ENCODE assay signal across 12 cellular contexts in the genomic region with DNA sequence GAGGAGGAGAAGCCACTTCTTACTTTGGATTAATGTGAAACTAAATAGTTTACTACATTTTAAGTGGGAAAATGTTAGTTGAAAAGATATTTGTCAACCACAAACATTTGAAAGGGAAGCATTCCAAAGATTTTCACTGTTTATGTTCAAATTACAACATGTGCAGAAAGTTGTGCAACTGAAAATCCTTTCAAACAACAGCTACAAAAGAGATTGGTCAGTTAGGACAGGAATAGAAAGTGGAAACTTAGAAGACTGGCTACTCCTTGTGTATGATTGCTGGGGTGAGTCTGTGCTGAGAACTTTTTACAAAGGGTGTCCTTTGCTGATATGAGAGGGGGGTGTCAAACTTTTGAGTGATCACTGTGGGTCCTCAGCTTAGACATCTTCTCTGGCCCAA.
A peak's percentile ranks its signal among the peaks of the same experiment; 100 is the strongest.
DNase-seq lines count a peak whose midpoint lies in the region; TF ChIP-seq lines count a peak whose summit lies in the region.
"Had no signal": no experiment of that assay in that cellular context is flagged by ENCODE, and none has a peak within 500 bp of the region (broad histone marks: within the 10 kb centered on the region; RNA-seq: fewer than 3 reads in every experiment).

No MANE protein-coding gene starts in this region.

- in situ Hi-C loops in astrocyte of the spinal cord (cut with HindIII; ENCODE audit: low sequenced_read_pairs), result no loop called here

- H3K27ac ChIP-seq in hepatocyte (peak overlapping the region; percentile 33), smooth muscle cell (ENCODE audit: low read depth) (peak overlapping the region; percentile 94)
- H3K27ac ChIP-seq: HL-60, SJCRH30 had no signal

- no peaks in the 10 kb centered on the region for H3K9me2 ChIP-seq in hepatocyte (replicated peaks; ENCODE audit: insufficient read depth)

- no peaks in the 10 kb centered on the region for H3K9me3 ChIP-seq in hepatocyte (ENCODE audit: low read depth)
- no peaks in the 10 kb centered on the region for H3K9me3 ChIP-seq in smooth muscle cell (replicated peaks; ENCODE audit: low read depth)
- H3K9me3 ChIP-seq: SJCRH30 had no signal

- peaks cover 59% of the 10 kb centered on the region for H3F3A ChIP-seq in smooth muscle cell (ENCODE audit: low read depth)

- H2AFZ ChIP-seq in hepatocyte (no peak overlapping the region), smooth muscle cell (ENCODE audit: low read depth) (no peak overlapping the region)

- H4K20me1 ChIP-seq in hepatocyte (ENCODE audit: insufficient read depth, poor library complexity, severe bottlenecking) (no peaks in the 10 kb centered on the region), smooth muscle cell (ENCODE audit: low read depth) (no peaks in the 10 kb centered on the region)

- H3K4me3 ChIP-seq in astrocyte of the spinal cord (ENCODE audit: low read depth, low read length) (no peak overlapping the region), hepatocyte (no peak overlapping the region), smooth muscle cell (peak overlapping the region; percentile 20)
- H3K4me3 ChIP-seq: SJCRH30 had no signal

- no peak for TF ChIP-seq CTCF in astrocyte of the spinal cord (IDR thresholded peaks at IDR 0.05; ENCODE audit: low read depth, low read length)
- no peak for TF ChIP-seq CTCF in hepatocyte (IDR thresholded peaks at IDR 0.05; ENCODE audit: poor library complexity)
- no peak for TF ChIP-seq CTCF in smooth muscle cell (IDR thresholded peaks at IDR 0.05; ENCODE audit: borderline replicate concordance, insufficient read depth, poor library complexity, severe bottlenecking)

- H3K9ac ChIP-seq in smooth muscle cell (ENCODE audit: low read depth), result no peak overlapping the region

- DNase-seq in GM03348 (ENCODE audit: low spot score) (peak; percentile 66), astrocyte of the spinal cord (ENCODE audit: low read depth, low spot score) (peak; percentile 80), hepatocyte (ENCODE audit: low spot score) (peak; percentile 38), smooth muscle cell (lab: John Stamatoyannopoulos, UW; ENCODE audit: unreplicated experiment) (no peak), hypothalamus (lab: John Stamatoyannopoulos, UW) (no peak), HK-2 (ENCODE audit: unreplicated experiment) (no peak), SKM-1 treated with dmso at 0.1 percent for 144 hours (lab: John Stamatoyannopoulos, UW; ENCODE audit: unreplicated experiment) (no peak)
- DNase-seq in stimulated activated CD8-positive, alpha-beta memory T cell treated with anti-CD3 and anti-CD28 coated beads, Interleukin-4, amount 100 ng/mL, for 48 hours, result no peak
- DNase-seq: activated CD4-positive, alpha-beta T cell treated with anti-CD3 and anti-CD28 coated beads, Interleukin-2, amount 50 U/mL, for 1 hour; NCI-H187 treated with DMSO at 0.1 percent for 48 hours; SJCRH30 had no signal

- H3K79me2 ChIP-seq in hepatocyte (no peaks in the 10 kb centered on the region), smooth muscle cell (ENCODE audit: low read depth) (peaks cover 4% of the 10 kb centered on the region)

- H3K4me2 ChIP-seq in hepatocyte, result peak overlapping the region; percentile 24
- H3K4me2 ChIP-seq in smooth muscle cell, result peak overlapping the region; percentile 69

- H3K27me3 ChIP-seq in hepatocyte, result no peaks in the 10 kb centered on the region
- H3K27me3 ChIP-seq in smooth muscle cell (ENCODE audit: low read depth), result no peaks in the 10 kb centered on the region
- H3K27me3 ChIP-seq: SJCRH30 had no signal

- H3K4me1 ChIP-seq in hepatocyte (ENCODE audit: insufficient read depth), result peaks cover 30% of the 10 kb centered on the region
- H3K4me1 ChIP-seq in smooth muscle cell (ENCODE audit: low read depth), result peaks cover 27% of the 10 kb centered on the region

- H3K36me3 ChIP-seq in hepatocyte (replicated peaks; ENCODE audit: insufficient read depth, low read depth) (no peaks in the 10 kb centered on the region), smooth muscle cell (ENCODE audit: low read depth) (no peaks in the 10 kb centered on the region)
- H3K36me3 ChIP-seq: SJCRH30 had no signal

Comparison
In these comparisons a context has a peak if more than half of its experiments do, and no peak if none do; other contexts are left out.
1. DNase-seq: peak in GM03348 (single experiment), astrocyte of the spinal cord (single experiment) and hepatocyte (single experiment); none in smooth muscle cell (single experiment), hypothalamus (0 of 51), HK-2 (single experiment), stimulated activated CD8-positive, alpha-beta memory T cell treated with anti-CD3 and anti-CD28 coated beads, Interleukin-4, amount 100 ng/mL, for 48 hours (single experiment) and SKM-1 treated with dmso at 0.1 percent for 144 hours (single experiment).